10 cellular contexts compared by ENCODE assay signal in the genomic region with DNA sequence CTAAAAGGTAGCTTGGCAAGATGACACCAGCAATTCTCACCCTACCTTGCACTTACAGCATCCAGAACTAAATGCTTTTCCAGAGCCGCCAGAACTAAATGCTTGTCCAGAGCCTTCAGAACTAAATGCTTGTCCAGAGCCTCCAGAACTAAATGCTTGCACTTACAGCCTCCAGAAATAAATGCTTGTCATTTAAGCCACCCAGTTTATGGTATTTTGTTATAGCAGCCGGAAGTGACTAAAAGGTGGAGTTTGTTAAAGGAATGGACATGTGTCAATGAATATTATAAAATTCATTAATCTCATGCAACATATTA.
DNase-seq lines count a peak whose midpoint lies in the region; ATAC-seq, FAIRE-seq and TF ChIP-seq lines count a peak whose summit lies in the region.
"Had no signal": no experiment of that assay in that cellular context is flagged by ENCODE, and none has a peak within 500 bp of the region (broad histone marks: within the 10 kb centered on the region; RNA-seq: fewer than 3 reads in every experiment).

No MANE protein-coding gene starts in this region.

- H3K27me3 ChIP-seq in GM06990 (replicated peaks; ENCODE audit: control insufficient read depth, insufficient read depth, low read length) (no peaks in the 10 kb centered on the region), endothelial cell of umbilical vein (ENCODE audit: control insufficient read depth in 2 of 2, insufficient read depth in 2 of 2, low read length in 2 of 2) (peaks cover 20 to 33% of the 10 kb centered on the region in 2 experiments)

- H3K9ac ChIP-seq in endothelial cell of umbilical vein (replicated peaks; ENCODE audit: extremely low read depth, insufficient read depth, low read length): no peak overlapping the region

- H3K9me3 ChIP-seq in OCI-LY7 (ENCODE audit: low read length) (no peaks in the 10 kb centered on the region), endothelial cell of umbilical vein (replicated peaks; ENCODE audit: control insufficient read depth, insufficient read depth, low read length) (no peaks in the 10 kb centered on the region)
- H3K9me3 ChIP-seq: left lung had no signal

- H3K4me3 ChIP-seq in GM06990 (replicated peaks; ENCODE audit: low read depth, low read length) (peak overlapping the region; percentile 38), OCI-LY7 (ENCODE audit: low read depth, low read length, poor library complexity, severe bottlenecking) (peak overlapping the region; percentile 82), endothelial cell of umbilical vein (replicated peaks in 1 of 3; ENCODE audit: insufficient read depth in 1 of 3, low read depth in 1 of 3, low read length in 3 of 3) (peak overlapping the region in 1 of 3 experiments; percentile 83)

- H2AFZ ChIP-seq in OCI-LY7 (ENCODE audit: low read length) (peak overlapping the region; percentile 98; the same call in 1 of the 2 replicates), endothelial cell of umbilical vein (ENCODE audit: low read depth, low read length) (peak overlapping the region; percentile 79)

- DNase-seq in GM06990 (ENCODE audit: extremely low read depth, insufficient read length) (no peak), OCI-LY7 (ENCODE audit: low spot score) (no peak), endothelial cell of umbilical vein (ENCODE audit: low read depth, low spot score) (no peak), progenitor cell of endocrine pancreas (ENCODE audit: low spot score, unreplicated experiment) (no peak), NCI-H1694 treated with DMSO at 0.1 percent for 48 hours (lab: John Stamatoyannopoulos, UW) (no peak)
- DNase-seq: activated CD4-positive, alpha-beta T cell treated with anti-CD3 and anti-CD28 coated beads, Interleukin-2, amount 50 U/mL, for 1 hour; left lung had no signal

- FAIRE-seq in endothelial cell of umbilical vein (lab: Jason Lieb, UNC): no peak

- POLR2A ChIA-PET in OCI-LY7 (lab: Charles Lee): no interaction called here
- POLR2A ChIA-PET in endothelial cell of umbilical vein (lab: Charles Lee): no interaction called here

- peak overlapping the region; percentile 93 for H3K4me3 Mint-ChIP-seq in progenitor cell of endocrine pancreas (ENCODE audit: low read depth)
- H3K4me3 Mint-ChIP-seq: dendritic cell treated with granulocyte-macrophage colony-stimulating factor and Interleukin-4, amounts not matched to agents 40 ng/mL and 50 ng/mL, for 4 days had no signal

- no peak for ATAC-seq in GM19023 (IDR thresholded peaks at IDR 0.05; ENCODE audit: unreplicated experiment)
- ATAC-seq in GM18517 (IDR thresholded peaks at IDR 0.05; ENCODE audit: unreplicated experiment): no peak
- ATAC-seq: left lung had no signal

- H3K4me1 Mint-ChIP-seq in progenitor cell of endocrine pancreas (ENCODE audit: low read depth): peaks cover 14% of the 10 kb centered on the region

- H3K36me3 Mint-ChIP-seq in progenitor cell of endocrine pancreas (ENCODE audit: insufficient read depth): no peaks in the 10 kb centered on the region

- no peak overlapping the region for H3K27ac Mint-ChIP-seq in progenitor cell of endocrine pancreas
- H3K27ac Mint-ChIP-seq: dendritic cell treated with granulocyte-macrophage colony-stimulating factor and Interleukin-4, amounts not matched to agents 40 ng/mL and 50 ng/mL, for 4 days had no signal

- CTCF ChIA-PET in OCI-LY7 (lab: Charles Lee; ENCODE audit: unreplicated experiment) (no interaction called here), endothelial cell of umbilical vein (lab: Charles Lee) (no interaction called here)

- dilution Hi-C loops in endothelial cell of umbilical vein (cut with MboI; ENCODE audit: extremely low pct_ligation_motif_present, low sequenced_read_pairs): no loop called here

- peak overlapping the region; percentile 86 for H3K4me2 ChIP-seq in OCI-LY7 (ENCODE audit: low read length)
- peak overlapping the region; percentile 96 for H3K4me2 ChIP-seq in endothelial cell of umbilical vein (ENCODE audit: insufficient read depth, low read length)

- H3K4me1 ChIP-seq in OCI-LY7 (ENCODE audit: insufficient read depth, low read length, poor library complexity, severe bottlenecking) (peaks cover 18% of the 10 kb centered on the region), endothelial cell of umbilical vein (ENCODE audit: control insufficient read depth, extremely low read depth, insufficient read depth, low read length) (peaks cover 8% of the 10 kb centered on the region)
- H3K4me1 ChIP-seq: left lung had no signal

- no peaks in the 10 kb centered on the region for H3K9me1 ChIP-seq in endothelial cell of umbilical vein (replicated peaks; ENCODE audit: control insufficient read depth, extremely low read depth, insufficient read depth, low read length)

- intact Hi-C loops in OCI-LY7 (cut with micrococcal nuclease; ENCODE audit: unreplicated experiment) (loop anchor here (2.0 to 10.0 kb wide), 4 partner anchors 52 to 1184 kb away; a partner anchor contains a TSS), endothelial cell of umbilical vein (cut with micrococcal nuclease) (loop anchor here (5.0 to 10.0 kb wide), 2 partner anchors 68 to 444 kb away; no protein-coding TSS in a partner anchor)

- H3K36me3 ChIP-seq in GM06990 (ENCODE audit: control insufficient read depth, insufficient read depth, low read length): no peaks in the 10 kb centered on the region
- no peaks in the 10 kb centered on the region for H3K36me3 ChIP-seq in OCI-LY7 (ENCODE audit: insufficient read depth, low read length)
- no peaks in the 10 kb centered on the region for H3K36me3 ChIP-seq in endothelial cell of umbilical vein (ENCODE audit: control insufficient read depth in 2 of 2, extremely low read depth in 1 of 2, insufficient read depth in 2 of 2, low read length in 2 of 2)
- H3K36me3 ChIP-seq: left lung had no signal

- TF ChIP-seq POLR2A in endothelial cell of umbilical vein (IDR thresholded peaks at IDR 0.05; ENCODE audit: low read depth, low read length): no peak

- H3K79me2 ChIP-seq in OCI-LY7 (ENCODE audit: insufficient read depth, low read depth, low read length): no peaks in the 10 kb centered on the region
- H3K79me2 ChIP-seq in endothelial cell of umbilical vein (ENCODE audit: control insufficient read depth, insufficient read depth, low read length): no peaks in the 10 kb centered on the region

- TF ChIP-seq CTCF in GM06990 (IDR thresholded peaks at IDR 0.05; ENCODE audit: insufficient read depth, low read length, poor library complexity, severe bottlenecking) (no peak), OCI-LY7 (conservative IDR thresholded peaks at IDR 0.05; ENCODE audit: low read length) (no peak), endothelial cell of umbilical vein (IDR thresholded peaks at IDR 0.05; ENCODE audit: extremely low read depth in 1 of 2, insufficient read depth in 1 of 2, low read depth in 1 of 2, low read length in 2 of 2) (no peak), progenitor cell of endocrine pancreas (IDR thresholded peaks at IDR 0.05; ENCODE audit: unreplicated experiment) (no peak)

- peaks cover 10% of the 10 kb centered on the region for H3K27me3 Mint-ChIP-seq in progenitor cell of endocrine pancreas

- H3K27ac ChIP-seq in OCI-LY7 (ENCODE audit: low read depth, low read length, poor library complexity, severe bottlenecking) (no peak overlapping the region), endothelial cell of umbilical vein (ENCODE audit: insufficient read depth, low read depth, low read length) (no peak overlapping the region)
- H3K27ac ChIP-seq: left lung had no signal

- H4K20me1 ChIP-seq in OCI-LY7 (ENCODE audit: insufficient read depth, low read length) (no peaks in the 10 kb centered on the region), endothelial cell of umbilical vein (replicated peaks; ENCODE audit: control insufficient read depth, extremely low read depth, insufficient read depth, low read length) (no peaks in the 10 kb centered on the region)

- no TSS peak for BruUV-seq in OCI-LY7 (replicated peaks; lab: Mats Ljungman, UMichigan)
- no TSS peak for BruUV-seq in endothelial cell of umbilical vein (replicated peaks; lab: Mats Ljungman, UMichigan)

- H3K9me3 Mint-ChIP-seq in progenitor cell of endocrine pancreas (ENCODE audit: low read depth): no peaks in the 10 kb centered on the region
- H3K9me3 Mint-ChIP-seq: dendritic cell treated with granulocyte-macrophage colony-stimulating factor and Interleukin-4, amounts not matched to agents 40 ng/mL and 50 ng/mL, for 4 days had no signal

- H3K9me2 ChIP-seq in OCI-LY7 (ENCODE audit: insufficient read depth, low read length): no peaks in the 10 kb centered on the region; the same call in 1 of the 2 replicates

TF ChIP-seq in endothelial cell of umbilical vein, 7 proteins besides CTCF, POLR2A, EP300 and RAD21:
- TF ChIP-seq JUN (IDR thresholded peaks at IDR 0.05; ENCODE audit: borderline replicate concordance, insufficient read depth, insufficient read length, low read depth) (no peak), EZH2 (IDR thresholded peaks at IDR 0.05; ENCODE audit: borderline replicate concordance, low read depth, low read length, severe bottlenecking) (no peak), FOS (IDR thresholded peaks at IDR 0.05; ENCODE audit: borderline replicate concordance, insufficient read depth, low read length) (no peak), MYC (IDR thresholded peaks at IDR 0.05; ENCODE audit: low read depth, low read length) (no peak), POLR2AphosphoS5 (IDR thresholded peaks at IDR 0.05; ENCODE audit: insufficient read depth, low read depth, low read length) (no peak), GATA2 (IDR thresholded peaks at IDR 0.05; ENCODE audit: insufficient read depth, insufficient read length, low read depth, low read length) (no peak)
- TF ChIP-seq, protein P1, sequence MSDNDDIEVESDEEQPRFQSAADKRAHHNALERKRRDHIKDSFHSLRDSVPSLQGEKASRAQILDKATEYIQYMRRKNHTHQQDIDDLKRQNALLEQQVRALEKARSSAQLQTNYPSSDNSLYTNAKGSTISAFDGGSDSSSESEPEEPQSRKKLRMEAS (IDR thresholded peaks at IDR 0.05; ENCODE audit: insufficient read depth, insufficient read length): no peak
TF ChIP-seq in endothelial cell of umbilical vein: peak in this region for 0.
